In genomic region chr21:42199488-42200463, GRCh38 we compare ENCODE assay signal across 8 cellular contexts. TPM values are rescaled to one million over a fixed set of nuclear protein-coding genes. Genes with fewer than 3 reads are reported as not detected.
DNase-seq lines count a peak whose midpoint lies in the region; ATAC-seq, FAIRE-seq and TF ChIP-seq lines count a peak whose summit lies in the region.

No MANE protein-coding gene starts in this region.

- intact Hi-C loops in activated B cell treated with CpG ODN at 0.5 μM for 24 hours (cut with micrococcal nuclease) = loop anchor here (1.0 kb wide), 3 partner anchors 11 to 34 kb away; no protein-coding TSS in a partner anchor

- peaks cover 15% of the 10 kb centered on the region for H3K4me1 ChIP-seq in effector memory CD4-positive, alpha-beta T cell (ENCODE audit: control insufficient read depth, insufficient read depth, low read length, poor library complexity, severe bottlenecking)

- peak overlapping the region; percentile 46 for H3K4me3 Mint-ChIP-seq in activated B cell treated with CpG ODN at 0.5 μM for 24 hours

- no peak overlapping the region for H3K27ac ChIP-seq in effector memory CD4-positive, alpha-beta T cell (ENCODE audit: insufficient read depth, low read length, poor library complexity, severe bottlenecking)

- POLR2A ChIA-PET in activated B cell treated with CpG ODN at 0.5 μM for 24 hours (lab: Charles Lee) = no interaction called here

- H3K4me3 ChIP-seq in effector memory CD4-positive, alpha-beta T cell (ENCODE audit: insufficient read depth, low read depth, low read length, poor library complexity, severe bottlenecking) = no peak overlapping the region

- H3K4me1 Mint-ChIP-seq in activated B cell treated with CpG ODN at 0.5 μM for 24 hours = peaks cover 26% of the 10 kb centered on the region

- CTCF ChIA-PET in activated B cell treated with CpG ODN at 0.5 μM for 24 hours (lab: Charles Lee) = interaction anchor here (1.1 kb wide), 1 partner anchor 59 kb away, joined by 4 read pairs; no protein-coding TSS in a partner anchor

- peak; percentile 31 for DNase-seq in CMK (ENCODE audit: low read depth)
- peak; percentile 68 for DNase-seq in HT-29 (ENCODE audit: low spot score)
- DNase-seq in activated B cell treated with CpG ODN at 0.5 μM for 24 hours = no peak
- no peak for DNase-seq in activated effector memory CD4-positive, alpha-beta T cell treated with anti-CD3 and anti-CD28 coated beads, Interleukin-2, amount 50 U/mL, for 16 hours
- no peak for DNase-seq in effector memory CD4-positive, alpha-beta T cell
- DNase-seq in stimulated activated CD4-positive, alpha-beta T cell treated with anti-CD3 and anti-CD28 coated beads, Interleukin-12 subunit alpha, Interleukin-12 subunit beta, amount 100 ng/mL, for 4 hours = no peak
- no peak for DNase-seq in NCI-H1930 (lab: John Stamatoyannopoulos, UW)

- no peaks in the 10 kb centered on the region for H3K36me3 ChIP-seq in effector memory CD4-positive, alpha-beta T cell (ENCODE audit: control insufficient read depth, insufficient read depth, low read length)

- ATAC-seq in activated B cell treated with CpG ODN at 0.5 μM for 24 hours (ENCODE audit: low read depth) = peak; percentile 84

- TF ChIP-seq CTCF in activated B cell treated with CpG ODN at 0.5 μM for 24 hours (IDR thresholded peaks at IDR 0.05) = no peak

- no peaks in the 10 kb centered on the region for H3K36me3 Mint-ChIP-seq in activated B cell treated with CpG ODN at 0.5 μM for 24 hours (ENCODE audit: low read depth)

- H3K27me3 ChIP-seq in effector memory CD4-positive, alpha-beta T cell (replicated peaks; ENCODE audit: control insufficient read depth, insufficient read depth, low read length, poor library complexity, severe bottlenecking) = no peaks in the 10 kb centered on the region

- no peak overlapping the region for H3K27ac Mint-ChIP-seq in activated B cell treated with CpG ODN at 0.5 μM for 24 hours

- no peaks in the 10 kb centered on the region for H3K9me3 ChIP-seq in effector memory CD4-positive, alpha-beta T cell (ENCODE audit: control insufficient read depth, low read length)

- peak; percentile 78 for FAIRE-seq in islet of Langerhans (lab: Jason Lieb, UNC)

- no peaks in the 10 kb centered on the region for H3K27me3 Mint-ChIP-seq in activated B cell treated with CpG ODN at 0.5 μM for 24 hours

- no peaks in the 10 kb centered on the region for H3K9me3 Mint-ChIP-seq in activated B cell treated with CpG ODN at 0.5 μM for 24 hours

RNA-seq across cellular contexts. Expression of gene ABCG1, which starts 19.2 kb away (rescaled TPM):
- 2.6 and 5.7 TPM in 2 replicates for total RNA-seq in HT-29 (2014; rRNA removed; shearing (Covaris generic))
- total RNA-seq in activated B cell treated with CpG ODN at 0.5 μM for 24 hours = 2.3 and 3.4 TPM in 2 replicates

Comparison
In these comparisons a context has a peak if more than half of its experiments do, and no peak if none do; other contexts are left out.
1. DNase-seq: peak in CMK (single experiment) and HT-29 (single experiment); none in activated B cell treated with CpG ODN at 0.5 μM for 24 hours (single experiment), activated effector memory CD4-positive, alpha-beta T cell treated with anti-CD3 and anti-CD28 coated beads, Interleukin-2, amount 50 U/mL, for 16 hours (single experiment), effector memory CD4-positive, alpha-beta T cell (0 of 3), stimulated activated CD4-positive, alpha-beta T cell treated with anti-CD3 and anti-CD28 coated beads, Interleukin-12 subunit alpha, Interleukin-12 subunit beta, amount 100 ng/mL, for 4 hours (single experiment) and NCI-H1930 (0 of 2).